In the genomic region with DNA sequence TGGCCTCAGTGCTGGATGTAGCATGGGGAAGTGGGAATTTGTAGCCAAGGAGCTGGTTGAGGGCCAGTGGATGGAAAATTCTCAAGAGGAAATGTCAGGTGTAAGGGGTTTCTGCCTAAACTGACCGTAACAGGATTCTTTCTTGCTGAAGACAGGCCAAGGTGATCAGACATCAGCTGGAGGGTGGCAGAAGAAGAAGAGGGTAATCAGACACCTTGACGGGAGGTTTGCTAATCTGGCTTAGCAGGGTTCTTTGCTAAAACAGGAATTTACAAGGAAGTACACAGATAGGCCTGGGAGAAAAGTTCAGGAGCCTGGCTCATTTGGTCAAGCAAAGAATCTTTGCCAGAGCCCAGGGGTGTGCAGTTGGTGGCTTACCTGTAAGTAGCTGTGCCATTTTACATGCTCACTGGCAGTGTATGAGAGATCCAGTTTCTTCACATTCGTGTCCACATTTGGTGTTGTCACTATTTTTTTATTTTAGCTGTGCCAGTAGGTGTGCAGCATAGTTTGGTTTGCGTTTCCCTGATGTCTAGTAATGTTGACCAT, we compare ENCODE assay signal across 1 cellular context.
TF ChIP-seq lines count a peak whose summit lies in the region.

No MANE protein-coding gene starts in this region.

TF ChIP-seq in WTC11, 78 proteins besides CTCF, POLR2A, EP300 and RAD21 (continued from another document):
- TF ChIP-seq, protein P1, sequence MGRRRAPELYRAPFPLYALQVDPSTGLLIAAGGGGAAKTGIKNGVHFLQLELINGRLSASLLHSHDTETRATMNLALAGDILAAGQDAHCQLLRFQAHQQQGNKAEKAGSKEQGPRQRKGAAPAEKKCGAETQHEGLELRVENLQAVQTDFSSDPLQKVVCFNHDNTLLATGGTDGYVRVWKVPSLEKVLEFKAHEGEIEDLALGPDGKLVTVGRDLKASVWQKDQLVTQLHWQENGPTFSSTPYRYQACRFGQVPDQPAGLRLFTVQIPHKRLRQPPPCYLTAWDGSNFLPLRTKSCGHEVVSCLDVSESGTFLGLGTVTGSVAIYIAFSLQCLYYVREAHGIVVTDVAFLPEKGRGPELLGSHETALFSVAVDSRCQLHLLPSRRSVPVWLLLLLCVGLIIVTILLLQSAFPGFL (CRISPR knock-in tag; IDR thresholded peaks at IDR 0.05; ENCODE audit: borderline replicate concordance) = no peak
- TF ChIP-seq ZNF121 (CRISPR knock-in tag; IDR thresholded peaks at IDR 0.05) = peak; percentile 97
- TF ChIP-seq NR2C2 (CRISPR knock-in tag; IDR thresholded peaks at IDR 0.05) = no peak
